20 cellular contexts compared by ENCODE assay signal in the genomic region with DNA sequence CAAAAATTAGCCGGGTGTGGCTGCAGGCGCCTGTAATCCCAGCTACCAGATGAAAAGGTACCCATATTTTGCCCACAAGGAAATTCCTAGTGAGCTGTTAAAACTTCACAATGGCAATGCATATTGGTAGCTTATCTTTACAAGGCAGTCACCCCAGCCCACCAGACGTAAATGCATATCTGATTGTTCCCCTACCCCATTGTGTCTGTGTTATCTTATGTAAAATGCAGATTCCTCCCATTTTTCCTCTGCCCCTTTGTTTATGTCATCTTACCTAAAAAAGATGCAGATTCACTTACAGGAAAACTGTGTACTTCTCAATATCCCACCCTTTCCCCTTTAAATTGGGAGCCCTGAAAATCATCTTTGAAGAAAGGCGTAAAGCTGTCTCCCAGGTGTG.
"Had no signal": no experiment of that assay in that cellular context is flagged by ENCODE, and none has a peak within 500 bp of the region (broad histone marks: within the 10 kb centered on the region; RNA-seq: fewer than 3 reads in every experiment).

No MANE protein-coding gene starts in this region.

- H3K9me3 ChIP-seq: SK-N-SH had no signal

- DNase-seq: KBM-7, MV-4-11, NCI-H1048, NCI-H1105, NCI-H1417 treated with DMSO at 0.1 percent for 48 hours, NCI-H146, NCI-H1930, NCI-H2081, NCI-H2107, NCI-H2227 treated with DMSO at 0.1 percent for 48 hours, NCI-H446, NCI-H510A, NCI-H69, NCI-H774, Right ventricle myocardium superior, RPMI8226 had no signal

- FAIRE-seq: HTR-8/SVneo, RCC 7860 had no signal

- H3K4me2 ChIP-seq: SK-N-SH had no signal

- H3K9ac ChIP-seq: SK-N-SH had no signal

- H3K27ac ChIP-seq: HL-60 had no signal
